ENCODE assay signal across 1 cellular context in genomic region chr6:56868687-56869086, GRCh38.
TF ChIP-seq lines count a peak whose summit lies in the region.

No MANE protein-coding gene starts in this region.

TF ChIP-seq in SK-N-SH, 30 proteins besides CTCF, POLR2A, EP300 and RAD21 (continued from another document):
- TF ChIP-seq POLR2AphosphoS5 (IDR thresholded peaks at IDR 0.05; ENCODE audit: low read depth, low read length): 0 out of 2 replicates have a peak, but pooled peaks have one; percentile 27
TF ChIP-seq in SK-N-SH: peak in this region for 11.
